9 cellular contexts compared by ENCODE assay signal in genomic region chr1:31476891-31477846, GRCh38.
DNase-seq lines count a peak whose midpoint lies in the region; ATAC-seq and TF ChIP-seq lines count a peak whose summit lies in the region.
"Had no signal": no experiment of that assay in that cellular context is flagged by ENCODE, and none has a peak within 500 bp of the region (broad histone marks: within the 10 kb centered on the region; RNA-seq: fewer than 3 reads in every experiment).

No MANE protein-coding gene starts in this region.

- H3K27ac ChIP-seq in PC-9, result peak overlapping the region; percentile 91
- H3K27ac ChIP-seq: neutrophil had no signal

- peaks cover 5% of the 10 kb centered on the region for H3F3A ChIP-seq in PC-9 (ENCODE audit: insufficient read depth, low read depth)

- no peaks in the 10 kb centered on the region for H3K36me3 Mint-ChIP-seq in natural killer cell

- intact Hi-C loops in PC-9 (cut with micrococcal nuclease; ENCODE audit: unreplicated experiment) (loop anchor here (1.0 to 2.0 kb wide), 2 partner anchors 34 to 71 kb away; no protein-coding TSS in a partner anchor), natural killer cell (cut with micrococcal nuclease) (no loop called here)

- no peak overlapping the region for H2AFZ ChIP-seq in PC-9

- no peaks in the 10 kb centered on the region for H3K9me2 ChIP-seq in PC-9 (ENCODE audit: insufficient read depth)

- no peak for TF ChIP-seq CTCF in PC-9 (conservative IDR thresholded peaks at IDR 0.05)
- no peak for TF ChIP-seq CTCF in natural killer cell (IDR thresholded peaks at IDR 0.05)

- peak; percentile 80 for ATAC-seq in GM19025 (IDR thresholded peaks at IDR 0.05; ENCODE audit: low read depth, unreplicated experiment)
- ATAC-seq in HG03342 (IDR thresholded peaks at IDR 0.05; ENCODE audit: unreplicated experiment), result peak; percentile 70
- ATAC-seq in GM19455 (IDR thresholded peaks at IDR 0.05; ENCODE audit: unreplicated experiment), result no peak
- ATAC-seq in HG03378 (IDR thresholded peaks at IDR 0.05; ENCODE audit: unreplicated experiment), result no peak
- ATAC-seq in natural killer cell, result no peak

- no peaks in the 10 kb centered on the region for H3K4me1 Mint-ChIP-seq in natural killer cell

- peak overlapping the region; percentile 68 for H3K4me2 ChIP-seq in PC-9

- H3K27me3 Mint-ChIP-seq in natural killer cell (ENCODE audit: low read depth in 2 of 2), result peaks cover 4 to 5% of the 10 kb centered on the region in 2 donors

- POLR2A ChIA-PET in PC-9 (lab: Charles Lee; ENCODE audit: unreplicated experiment), result no interaction called here

- no peak overlapping the region for H3K27ac Mint-ChIP-seq in natural killer cell

- CTCF ChIA-PET in PC-9 (lab: Charles Lee), result interaction anchor here (0.7 to 1.1 kb wide), 2 partner anchors 38 to 72 kb away, joined by 3 to 4 read pairs; no protein-coding TSS in a partner anchor

- no peak overlapping the region for H3K4me3 Mint-ChIP-seq in natural killer cell

- no peaks in the 10 kb centered on the region for H3K27me3 ChIP-seq in PC-9 (ENCODE audit: insufficient read depth, low read depth)
- H3K27me3 ChIP-seq: neutrophil had no signal

- H3K4me1 ChIP-seq in PC-9 (replicated peaks; ENCODE audit: insufficient read depth), result peaks cover 33% of the 10 kb centered on the region

- H3K4me3 ChIP-seq in PC-9, result no peak overlapping the region

- H3K36me3 ChIP-seq in PC-9 (ENCODE audit: low read depth), result no peaks in the 10 kb centered on the region
- H3K36me3 ChIP-seq: neutrophil had no signal

- BruUV-seq in PC-9 (replicated peaks; lab: Mats Ljungman, UMichigan), result TSS peak; percentile 61

- H3K9me3 Mint-ChIP-seq in natural killer cell, result peaks cover 0 to 3% of the 10 kb centered on the region in 2 donors

- H4K20me1 ChIP-seq in PC-9 (ENCODE audit: insufficient read depth), result no peaks in the 10 kb centered on the region

- peaks cover 8% of the 10 kb centered on the region for H3K9me3 ChIP-seq in PC-9 (ENCODE audit: insufficient read depth, low read depth)
- H3K9me3 ChIP-seq: neutrophil had no signal

- DNase-seq in PC-9, result peak; percentile 84 to 93
- DNase-seq in renal cortical epithelial cell (ENCODE audit: low read depth), result peak; percentile 55
- DNase-seq in natural killer cell, result no peak
- DNase-seq: T1000 had no signal

- no peaks in the 10 kb centered on the region for H3K79me2 ChIP-seq in PC-9 (ENCODE audit: low read depth)

Comparison
In these comparisons a context has a peak if more than half of its experiments do, and no peak if none do; other contexts are left out.
1. ATAC-seq: peak in GM19025 (single experiment) and HG03342 (single experiment); none in GM19455 (single experiment), HG03378 (single experiment) and natural killer cell (0 of 3).